Comparison of ENCODE assay signal across 2 cellular contexts in the genomic region with DNA sequence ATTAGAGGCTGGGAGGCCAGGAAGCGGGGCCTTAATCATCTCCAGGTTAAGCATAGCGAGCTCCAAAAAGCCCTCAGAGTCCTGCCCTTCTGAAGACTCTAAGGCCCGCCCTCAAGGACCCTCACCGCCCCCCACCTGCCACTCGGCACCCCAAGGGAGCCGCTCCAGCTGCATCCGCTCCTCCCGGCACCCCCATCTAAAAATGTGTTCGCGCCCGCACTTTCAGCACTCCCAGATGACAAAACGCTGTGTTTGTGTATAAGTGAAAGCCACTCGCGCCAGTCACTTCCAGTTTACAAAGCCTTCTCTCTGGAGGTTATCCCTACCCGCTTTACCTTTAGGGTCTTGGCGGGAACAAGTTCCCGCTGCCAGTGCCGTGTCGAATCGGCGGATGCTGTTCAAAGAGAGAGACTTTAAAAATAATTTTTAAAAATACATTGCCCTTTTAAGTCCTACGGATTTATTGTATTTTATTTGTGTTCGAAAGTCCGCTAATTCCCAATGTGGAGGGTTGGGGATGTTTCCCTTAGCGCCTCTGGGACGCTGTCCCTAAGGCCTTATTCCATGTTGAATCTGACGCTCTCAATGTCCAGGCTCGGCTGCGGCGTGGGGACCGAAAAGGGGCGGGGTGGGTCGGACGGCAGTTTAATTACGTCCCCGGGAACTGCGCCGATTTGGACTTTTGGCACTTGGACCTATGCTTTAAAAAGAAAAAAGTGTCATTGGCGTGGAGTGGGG.
TF ChIP-seq lines count a peak whose summit lies in the region.

A gene (minus strand): TSS at position 64 of the 738 bp plus-strand sequence. CDS start 900 bp downstream, outside the sequence.
A gene with protein sequence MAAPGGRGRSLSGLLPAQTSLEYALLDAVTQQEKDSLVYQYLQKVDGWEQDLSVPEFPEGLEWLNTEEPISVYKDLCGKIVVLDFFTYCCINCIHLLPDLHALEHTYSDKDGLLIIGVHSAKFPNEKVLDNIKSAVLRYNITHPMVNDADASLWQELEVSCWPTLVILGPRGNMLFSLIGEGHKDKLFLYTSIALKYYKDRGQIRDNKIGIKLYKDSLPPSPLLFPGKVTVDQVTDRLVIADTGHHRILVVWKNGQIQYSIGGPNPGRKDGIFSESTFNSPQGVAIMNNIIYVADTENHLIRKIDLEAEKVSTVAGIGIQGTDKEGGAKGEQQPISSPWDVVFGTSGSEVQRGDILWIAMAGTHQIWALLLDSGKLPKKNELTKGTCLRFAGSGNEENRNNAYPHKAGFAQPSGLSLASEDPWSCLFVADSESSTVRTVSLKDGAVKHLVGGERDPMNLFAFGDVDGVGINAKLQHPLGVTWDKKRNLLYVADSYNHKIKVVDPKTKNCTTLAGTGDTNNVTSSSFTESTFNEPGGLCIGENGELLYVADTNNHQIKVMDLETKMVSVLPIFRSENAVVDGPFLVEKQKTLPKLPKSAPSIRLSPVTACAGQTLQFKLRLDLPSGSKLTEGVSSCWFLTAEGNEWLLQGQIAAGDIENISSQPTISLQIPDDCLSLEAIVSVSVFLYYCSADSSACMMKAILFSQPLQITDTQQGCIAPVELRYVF (plus strand): TSS at position 643 of the 738 bp plus-strand sequence. CDS start 212 bp downstream, outside the sequence.

TF ChIP-seq in GM12891, 5 proteins besides CTCF, POLR2A, EP300 and RAD21:
- TF ChIP-seq POU2F2 (IDR thresholded peaks at IDR 0.05; ENCODE audit: low read depth, low read length) (no peak; the same call in 1 of the 2 replicates), TAF1 (IDR thresholded peaks at IDR 0.05; ENCODE audit: low read depth, low read length) (no peak), POLR2AphosphoS5 (IDR thresholded peaks at IDR 0.05; ENCODE audit: low read depth, low read length) (no peak), SPI1 (IDR thresholded peaks at IDR 0.05; ENCODE audit: low read depth, low read length) (no peak), PAX5 (IDR thresholded peaks at IDR 0.05; ENCODE audit: insufficient read depth, low read length, severe bottlenecking) (no peak)

TF ChIP-seq in K562, 482 proteins besides CTCF, POLR2A, EP300 and RAD21 (continues in another document):
- TF ChIP-seq E2F3 (CRISPR knock-in tag; IDR thresholded peaks at IDR 0.05) (peak; percentile 84), NR2C1 (IDR thresholded peaks at IDR 0.05) (no peak), NR2C1 (tag; IDR thresholded peaks at IDR 0.05) (0 out of 2 replicates have a peak, but pooled peaks have one; percentile 5), NFRKB (IDR thresholded peaks at IDR 0.05; ENCODE audit: low read depth) (peak; percentile 92), EGR1 (conservative IDR thresholded peaks at IDR 0.05) (no peak), SP1 (CRISPR knock-in tag; IDR thresholded peaks at IDR 0.05) (peak; percentile 11; the same call in 1 of the 2 replicates), CREM (IDR thresholded peaks at IDR 0.05; ENCODE audit: low read depth) (peak; percentile 53), ATF1 (CRISPR knock-in tag; IDR thresholded peaks at IDR 0.05) (no peak), ATF1 (tag; IDR thresholded peaks at IDR 0.05) (peak; percentile 69; the same call in 1 of the 2 replicates), NCOR1 (IDR thresholded peaks at IDR 0.05) (peak; percentile 14; the same call in 1 of the 2 replicates), SOX6 (IDR thresholded peaks at IDR 0.05) (peak; percentile 48), FOSL1 (tag; conservative IDR thresholded peaks at IDR 0.05) (0 out of 2 replicates have a peak, but pooled peaks have one; percentile 23), TAF7 (tag; IDR thresholded peaks at IDR 0.05) (peak; percentile 62; the same call in 1 of the 2 replicates), SIN3A (IDR thresholded peaks at IDR 0.05; ENCODE audit: borderline replicate concordance in 2 of 2, control insufficient read depth in 1 of 2, low read depth in 2 of 2, low read length in 2 of 2) (peak in 1 of 2 experiments; percentile 76; a peak in 1 of 4 replicates), BRD9 (IDR thresholded peaks at IDR 0.05; ENCODE audit: low read depth, partially characterized antibody) (no peak), L3MBTL2 (IDR thresholded peaks at IDR 0.05) (peak; percentile 16; the same call in 1 of the 2 replicates), KDM1A (IDR thresholded peaks at IDR 0.05) (0 out of 4 replicates have a peak, but pooled peaks of 1 of the 2 experiments have one; percentile 6), ZNF384 (IDR thresholded peaks at IDR 0.05; ENCODE audit: low read depth, low read length) (no peak), TOE1 (IDR thresholded peaks at IDR 0.05; ENCODE audit: borderline replicate concordance) (0 out of 2 replicates have a peak, but pooled peaks have one; percentile 31), TOE1 (CRISPR knock-in tag; IDR thresholded peaks at IDR 0.05; ENCODE audit: borderline replicate concordance, low read depth) (no peak), FOXM1 (IDR thresholded peaks at IDR 0.05; ENCODE audit: low read depth) (0 out of 2 replicates have a peak, but pooled peaks have one; percentile 29), FOXM1 (CRISPR knock-in tag; IDR thresholded peaks at IDR 0.05; ENCODE audit: low read depth) (no peak), EP400 (IDR thresholded peaks at IDR 0.05) (peak; percentile 82)
- TF ChIP-seq, protein P1, sequence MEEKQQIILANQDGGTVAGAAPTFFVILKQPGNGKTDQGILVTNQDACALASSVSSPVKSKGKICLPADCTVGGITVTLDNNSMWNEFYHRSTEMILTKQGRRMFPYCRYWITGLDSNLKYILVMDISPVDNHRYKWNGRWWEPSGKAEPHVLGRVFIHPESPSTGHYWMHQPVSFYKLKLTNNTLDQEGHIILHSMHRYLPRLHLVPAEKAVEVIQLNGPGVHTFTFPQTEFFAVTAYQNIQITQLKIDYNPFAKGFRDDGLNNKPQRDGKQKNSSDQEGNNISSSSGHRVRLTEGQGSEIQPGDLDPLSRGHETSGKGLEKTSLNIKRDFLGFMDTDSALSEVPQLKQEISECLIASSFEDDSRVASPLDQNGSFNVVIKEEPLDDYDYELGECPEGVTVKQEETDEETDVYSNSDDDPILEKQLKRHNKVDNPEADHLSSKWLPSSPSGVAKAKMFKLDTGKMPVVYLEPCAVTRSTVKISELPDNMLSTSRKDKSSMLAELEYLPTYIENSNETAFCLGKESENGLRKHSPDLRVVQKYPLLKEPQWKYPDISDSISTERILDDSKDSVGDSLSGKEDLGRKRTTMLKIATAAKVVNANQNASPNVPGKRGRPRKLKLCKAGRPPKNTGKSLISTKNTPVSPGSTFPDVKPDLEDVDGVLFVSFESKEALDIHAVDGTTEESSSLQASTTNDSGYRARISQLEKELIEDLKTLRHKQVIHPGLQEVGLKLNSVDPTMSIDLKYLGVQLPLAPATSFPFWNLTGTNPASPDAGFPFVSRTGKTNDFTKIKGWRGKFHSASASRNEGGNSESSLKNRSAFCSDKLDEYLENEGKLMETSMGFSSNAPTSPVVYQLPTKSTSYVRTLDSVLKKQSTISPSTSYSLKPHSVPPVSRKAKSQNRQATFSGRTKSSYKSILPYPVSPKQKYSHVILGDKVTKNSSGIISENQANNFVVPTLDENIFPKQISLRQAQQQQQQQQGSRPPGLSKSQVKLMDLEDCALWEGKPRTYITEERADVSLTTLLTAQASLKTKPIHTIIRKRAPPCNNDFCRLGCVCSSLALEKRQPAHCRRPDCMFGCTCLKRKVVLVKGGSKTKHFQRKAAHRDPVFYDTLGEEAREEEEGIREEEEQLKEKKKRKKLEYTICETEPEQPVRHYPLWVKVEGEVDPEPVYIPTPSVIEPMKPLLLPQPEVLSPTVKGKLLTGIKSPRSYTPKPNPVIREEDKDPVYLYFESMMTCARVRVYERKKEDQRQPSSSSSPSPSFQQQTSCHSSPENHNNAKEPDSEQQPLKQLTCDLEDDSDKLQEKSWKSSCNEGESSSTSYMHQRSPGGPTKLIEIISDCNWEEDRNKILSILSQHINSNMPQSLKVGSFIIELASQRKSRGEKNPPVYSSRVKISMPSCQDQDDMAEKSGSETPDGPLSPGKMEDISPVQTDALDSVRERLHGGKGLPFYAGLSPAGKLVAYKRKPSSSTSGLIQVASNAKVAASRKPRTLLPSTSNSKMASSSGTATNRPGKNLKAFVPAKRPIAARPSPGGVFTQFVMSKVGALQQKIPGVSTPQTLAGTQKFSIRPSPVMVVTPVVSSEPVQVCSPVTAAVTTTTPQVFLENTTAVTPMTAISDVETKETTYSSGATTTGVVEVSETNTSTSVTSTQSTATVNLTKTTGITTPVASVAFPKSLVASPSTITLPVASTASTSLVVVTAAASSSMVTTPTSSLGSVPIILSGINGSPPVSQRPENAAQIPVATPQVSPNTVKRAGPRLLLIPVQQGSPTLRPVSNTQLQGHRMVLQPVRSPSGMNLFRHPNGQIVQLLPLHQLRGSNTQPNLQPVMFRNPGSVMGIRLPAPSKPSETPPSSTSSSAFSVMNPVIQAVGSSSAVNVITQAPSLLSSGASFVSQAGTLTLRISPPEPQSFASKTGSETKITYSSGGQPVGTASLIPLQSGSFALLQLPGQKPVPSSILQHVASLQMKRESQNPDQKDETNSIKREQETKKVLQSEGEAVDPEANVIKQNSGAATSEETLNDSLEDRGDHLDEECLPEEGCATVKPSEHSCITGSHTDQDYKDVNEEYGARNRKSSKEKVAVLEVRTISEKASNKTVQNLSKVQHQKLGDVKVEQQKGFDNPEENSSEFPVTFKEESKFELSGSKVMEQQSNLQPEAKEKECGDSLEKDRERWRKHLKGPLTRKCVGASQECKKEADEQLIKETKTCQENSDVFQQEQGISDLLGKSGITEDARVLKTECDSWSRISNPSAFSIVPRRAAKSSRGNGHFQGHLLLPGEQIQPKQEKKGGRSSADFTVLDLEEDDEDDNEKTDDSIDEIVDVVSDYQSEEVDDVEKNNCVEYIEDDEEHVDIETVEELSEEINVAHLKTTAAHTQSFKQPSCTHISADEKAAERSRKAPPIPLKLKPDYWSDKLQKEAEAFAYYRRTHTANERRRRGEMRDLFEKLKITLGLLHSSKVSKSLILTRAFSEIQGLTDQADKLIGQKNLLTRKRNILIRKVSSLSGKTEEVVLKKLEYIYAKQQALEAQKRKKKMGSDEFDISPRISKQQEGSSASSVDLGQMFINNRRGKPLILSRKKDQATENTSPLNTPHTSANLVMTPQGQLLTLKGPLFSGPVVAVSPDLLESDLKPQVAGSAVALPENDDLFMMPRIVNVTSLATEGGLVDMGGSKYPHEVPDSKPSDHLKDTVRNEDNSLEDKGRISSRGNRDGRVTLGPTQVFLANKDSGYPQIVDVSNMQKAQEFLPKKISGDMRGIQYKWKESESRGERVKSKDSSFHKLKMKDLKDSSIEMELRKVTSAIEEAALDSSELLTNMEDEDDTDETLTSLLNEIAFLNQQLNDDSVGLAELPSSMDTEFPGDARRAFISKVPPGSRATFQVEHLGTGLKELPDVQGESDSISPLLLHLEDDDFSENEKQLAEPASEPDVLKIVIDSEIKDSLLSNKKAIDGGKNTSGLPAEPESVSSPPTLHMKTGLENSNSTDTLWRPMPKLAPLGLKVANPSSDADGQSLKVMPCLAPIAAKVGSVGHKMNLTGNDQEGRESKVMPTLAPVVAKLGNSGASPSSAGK (IDR thresholded peaks at IDR 0.05) = peak; percentile 6
- TF ChIP-seq, protein P2, sequence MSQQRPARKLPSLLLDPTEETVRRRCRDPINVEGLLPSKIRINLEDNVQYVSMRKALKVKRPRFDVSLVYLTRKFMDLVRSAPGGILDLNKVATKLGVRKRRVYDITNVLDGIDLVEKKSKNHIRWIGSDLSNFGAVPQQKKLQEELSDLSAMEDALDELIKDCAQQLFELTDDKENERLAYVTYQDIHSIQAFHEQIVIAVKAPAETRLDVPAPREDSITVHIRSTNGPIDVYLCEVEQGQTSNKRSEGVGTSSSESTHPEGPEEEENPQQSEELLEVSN (IDR thresholded peaks at IDR 0.05; ENCODE audit: borderline replicate concordance in 1 of 2, extremely low read depth in 1 of 2, insufficient read depth in 1 of 2, insufficient read length in 1 of 2, low read depth in 1 of 2, low read length in 1 of 2, poor library complexity in 1 of 2, severe bottlenecking in 1 of 2) = peak in 1 of 2 experiments; percentile 86
- TF ChIP-seq, protein P3, sequence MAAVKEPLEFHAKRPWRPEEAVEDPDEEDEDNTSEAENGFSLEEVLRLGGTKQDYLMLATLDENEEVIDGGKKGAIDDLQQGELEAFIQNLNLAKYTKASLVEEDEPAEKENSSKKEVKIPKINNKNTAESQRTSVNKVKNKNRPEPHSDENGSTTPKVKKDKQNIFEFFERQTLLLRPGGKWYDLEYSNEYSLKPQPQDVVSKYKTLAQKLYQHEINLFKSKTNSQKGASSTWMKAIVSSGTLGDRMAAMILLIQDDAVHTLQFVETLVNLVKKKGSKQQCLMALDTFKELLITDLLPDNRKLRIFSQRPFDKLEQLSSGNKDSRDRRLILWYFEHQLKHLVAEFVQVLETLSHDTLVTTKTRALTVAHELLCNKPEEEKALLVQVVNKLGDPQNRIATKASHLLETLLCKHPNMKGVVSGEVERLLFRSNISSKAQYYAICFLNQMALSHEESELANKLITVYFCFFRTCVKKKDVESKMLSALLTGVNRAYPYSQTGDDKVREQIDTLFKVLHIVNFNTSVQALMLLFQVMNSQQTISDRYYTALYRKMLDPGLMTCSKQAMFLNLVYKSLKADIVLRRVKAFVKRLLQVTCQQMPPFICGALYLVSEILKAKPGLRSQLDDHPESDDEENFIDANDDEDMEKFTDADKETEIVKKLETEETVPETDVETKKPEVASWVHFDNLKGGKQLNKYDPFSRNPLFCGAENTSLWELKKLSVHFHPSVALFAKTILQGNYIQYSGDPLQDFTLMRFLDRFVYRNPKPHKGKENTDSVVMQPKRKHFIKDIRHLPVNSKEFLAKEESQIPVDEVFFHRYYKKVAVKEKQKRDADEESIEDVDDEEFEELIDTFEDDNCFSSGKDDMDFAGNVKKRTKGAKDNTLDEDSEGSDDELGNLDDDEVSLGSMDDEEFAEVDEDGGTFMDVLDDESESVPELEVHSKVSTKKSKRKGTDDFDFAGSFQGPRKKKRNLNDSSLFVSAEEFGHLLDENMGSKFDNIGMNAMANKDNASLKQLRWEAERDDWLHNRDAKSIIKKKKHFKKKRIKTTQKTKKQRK (IDR thresholded peaks at IDR 0.05; ENCODE audit: borderline replicate concordance, low read depth, low read length) = no peak
- TF ChIP-seq, protein P4, sequence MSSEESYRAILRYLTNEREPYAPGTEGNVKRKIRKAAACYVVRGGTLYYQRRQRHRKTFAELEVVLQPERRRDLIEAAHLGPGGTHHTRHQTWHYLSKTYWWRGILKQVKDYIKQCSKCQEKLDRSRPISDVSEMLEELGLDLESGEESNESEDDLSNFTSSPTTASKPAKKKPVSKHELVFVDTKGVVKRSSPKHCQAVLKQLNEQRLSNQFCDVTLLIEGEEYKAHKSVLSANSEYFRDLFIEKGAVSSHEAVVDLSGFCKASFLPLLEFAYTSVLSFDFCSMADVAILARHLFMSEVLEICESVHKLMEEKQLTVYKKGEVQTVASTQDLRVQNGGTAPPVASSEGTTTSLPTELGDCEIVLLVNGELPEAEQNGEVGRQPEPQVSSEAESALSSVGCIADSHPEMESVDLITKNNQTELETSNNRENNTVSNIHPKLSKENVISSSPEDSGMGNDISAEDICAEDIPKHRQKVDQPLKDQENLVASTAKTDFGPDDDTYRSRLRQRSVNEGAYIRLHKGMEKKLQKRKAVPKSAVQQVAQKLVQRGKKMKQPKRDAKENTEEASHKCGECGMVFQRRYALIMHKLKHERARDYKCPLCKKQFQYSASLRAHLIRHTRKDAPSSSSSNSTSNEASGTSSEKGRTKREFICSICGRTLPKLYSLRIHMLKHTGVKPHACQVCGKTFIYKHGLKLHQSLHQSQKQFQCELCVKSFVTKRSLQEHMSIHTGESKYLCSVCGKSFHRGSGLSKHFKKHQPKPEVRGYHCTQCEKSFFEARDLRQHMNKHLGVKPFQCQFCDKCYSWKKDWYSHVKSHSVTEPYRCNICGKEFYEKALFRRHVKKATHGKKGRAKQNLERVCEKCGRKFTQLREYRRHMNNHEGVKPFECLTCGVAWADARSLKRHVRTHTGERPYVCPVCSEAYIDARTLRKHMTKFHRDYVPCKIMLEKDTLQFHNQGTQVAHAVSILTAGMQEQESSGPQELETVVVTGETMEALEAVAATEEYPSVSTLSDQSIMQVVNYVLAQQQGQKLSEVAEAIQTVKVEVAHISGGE (CRISPR knock-in tag; IDR thresholded peaks at IDR 0.05) = peak in 1 of 3 experiments; percentile 58; a peak in 1 of 6 replicates
